Comparison of ENCODE assay signal across 11 cellular contexts in the genomic region with DNA sequence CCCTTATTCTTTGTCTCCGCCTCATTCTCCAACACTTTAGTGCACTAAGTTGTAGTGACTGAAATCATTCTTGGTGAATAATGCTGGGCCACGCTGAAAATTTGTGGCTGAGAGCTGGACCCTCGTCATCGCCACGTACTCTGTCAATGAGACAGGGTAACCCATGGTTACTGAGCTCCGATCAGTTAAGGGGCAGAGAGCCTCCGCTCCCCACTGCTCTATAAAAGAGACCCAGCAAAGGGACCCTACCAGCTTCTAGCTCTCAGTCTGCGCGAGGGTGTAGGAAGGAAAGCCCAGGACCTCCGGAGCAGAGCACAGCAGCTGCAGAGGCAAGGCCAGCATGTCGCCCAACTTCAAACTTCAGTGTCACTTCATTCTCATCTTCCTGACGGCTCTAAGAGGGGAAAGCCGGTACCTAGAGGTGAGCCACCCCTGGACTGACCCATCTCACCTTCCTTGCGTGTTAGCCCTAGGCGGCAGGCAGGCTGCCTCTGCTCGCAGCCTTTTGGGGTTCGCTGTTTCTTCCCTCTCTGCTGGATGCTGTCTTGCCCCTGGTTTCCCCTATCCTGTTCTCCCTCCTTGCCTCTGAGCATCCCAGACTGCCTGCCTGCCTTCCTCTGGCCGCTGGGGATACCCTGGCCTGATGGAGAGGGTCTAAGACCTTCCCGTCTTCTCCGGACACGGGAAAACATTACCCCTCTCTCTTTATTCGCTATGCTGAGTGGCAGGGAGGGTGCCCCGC. TPM values are rescaled to one million over a fixed set of nuclear protein-coding genes. Genes with fewer than 3 reads are reported as not detected.
DNase-seq lines count a peak whose midpoint lies in the region; ATAC-seq and TF ChIP-seq lines count a peak whose summit lies in the region.
"Had no signal": no experiment of that assay in that cellular context is flagged by ENCODE, and none has a peak within 500 bp of the region (broad histone marks: within the 10 kb centered on the region; RNA-seq: fewer than 3 reads in every experiment).

TSS of gene CRHBP (plus strand) at position 251 of the 742 bp plus-strand sequence. CDS start at position 341, 90 bp downstream.

- peaks cover 10% of the 10 kb centered on the region for H3K4me1 Mint-ChIP-seq in activated T-cell treated with anti-CD3 and anti-CD28 coated beads, Interleukin-2, amount 50 U/mL, for 72 hours (ENCODE audit: low read depth)

- H3K4me1 ChIP-seq in mesodermal cell (ENCODE audit: control insufficient read depth, insufficient read depth, low read length, poor library complexity, severe bottlenecking), result peaks cover 2% of the 10 kb centered on the region
- H3K4me1 ChIP-seq in tibial artery, result peaks cover 0 to 12% (median 6%) of the 10 kb centered on the region in 4 donors

- no peaks in the 10 kb centered on the region for H3K9me3 Mint-ChIP-seq in activated T-cell treated with anti-CD3 and anti-CD28 coated beads, Interleukin-2, amount 50 U/mL, for 72 hours

- 50 to 70% methylated on average over 10 to 20 of the region's 23 CpGs for WGBS in mesodermal cell (ENCODE audit: insufficient coverage in 2 of 2), 2 experiments

- intact Hi-C loops in tibial artery (cut with DNase I; ENCODE audit: low total_unique reads), result no loop called here

- H3K27ac ChIP-seq in coronary artery (peak within 1 kb of the TSS in 1 of 2 donors; percentile 5), mesodermal cell (ENCODE audit: low read depth, low read length, severe bottlenecking) (no peak within 1 kb of the TSS), tibial artery (no peak within 1 kb of the TSS)
- H3K27ac ChIP-seq: neutrophil had no signal

- DNase-seq in activated T-cell treated with anti-CD3 and anti-CD28 coated beads, Interleukin-2, amount 50 U/mL, for 72 hours, result peak in 1 of 2 donors; percentile 1
- no peak for DNase-seq in activated T-cell treated with anti-CD3 and anti-CD28 coated beads for 4 hours
- DNase-seq in coronary artery (ENCODE audit: low spot score), result no peak
- DNase-seq in tibial artery, result no peak
- DNase-seq in SKM-1 (lab: John Stamatoyannopoulos, UW; ENCODE audit: unreplicated experiment), result no peak
- DNase-seq: ACHN had no signal

- H3K4me3 ChIP-seq in coronary artery, result peak within 1 kb of the TSS; percentile 63
- H3K4me3 ChIP-seq in mesodermal cell (ENCODE audit: extremely low read depth, insufficient read depth, low read length, poor library complexity, severe bottlenecking), result peak within 1 kb of the TSS; percentile 48
- peak within 1 kb of the TSS; percentile 34 to 42 for H3K4me3 ChIP-seq in tibial artery
- H3K4me3 ChIP-seq: K562 had no signal

- H3K36me3 ChIP-seq in mesodermal cell (ENCODE audit: control insufficient read depth, insufficient read depth, low read length), result no peaks in the 10 kb centered on the region
- no peaks in the 10 kb centered on the region for H3K36me3 ChIP-seq in tibial artery
- H3K36me3 ChIP-seq: neutrophil had no signal

- H3K36me3 Mint-ChIP-seq in activated T-cell treated with anti-CD3 and anti-CD28 coated beads, Interleukin-2, amount 50 U/mL, for 72 hours (ENCODE audit: insufficient read depth in 2 of 2), result no peaks in the 10 kb centered on the region

- H3K27me3 Mint-ChIP-seq in activated T-cell treated with anti-CD3 and anti-CD28 coated beads, Interleukin-2, amount 50 U/mL, for 72 hours (ENCODE audit: low read depth), result peaks cover 34% of the 10 kb centered on the region

- H3K9me3 ChIP-seq in mesodermal cell (ENCODE audit: control insufficient read depth, low read length) (no peaks in the 10 kb centered on the region), tibial artery (no peaks in the 10 kb centered on the region)
- H3K9me3 ChIP-seq: neutrophil had no signal

- peaks cover 0 to 26% of the 10 kb centered on the region in 2 donors for H3K27me3 ChIP-seq in tibial artery

- TF ChIP-seq CTCF in coronary artery (IDR thresholded peaks at IDR 0.05) (no peak), tibial artery (IDR thresholded peaks at IDR 0.05) (no peak)

- peak; percentile 32 to 36 for ATAC-seq in activated T-cell treated with anti-CD3 and anti-CD28 coated beads, Interleukin-2, amount 50 U/mL, for 72 hours (replicated peaks in 1 of 2)
- ATAC-seq in GM21528 (IDR thresholded peaks at IDR 0.05; ENCODE audit: low FRiP score, unreplicated experiment) (no peak), HG02970 (IDR thresholded peaks at IDR 0.05; ENCODE audit: low FRiP score, unreplicated experiment) (no peak)
- ATAC-seq: K562 had no signal

- peak within 1 kb of the TSS; percentile 62 for H3K4me3 Mint-ChIP-seq in activated T-cell treated with anti-CD3 and anti-CD28 coated beads, Interleukin-2, amount 50 U/mL, for 72 hours

- H3K27ac Mint-ChIP-seq in activated T-cell treated with anti-CD3 and anti-CD28 coated beads, Interleukin-2, amount 50 U/mL, for 72 hours, result no peak within 1 kb of the TSS

RNA-seq across cellular contexts. Expression of gene CRHBP, which starts in this region (rescaled TPM):
- total RNA-seq in activated T-cell treated with anti-CD3 and anti-CD28 coated beads, Interleukin-2, amount 50 U/mL, for 72 hours, result under 1 TPM; 0.26 to 0.67 TPM
- 56.2 TPM for polyA plus RNA-seq in mesodermal cell (2013, experiment 1 of 2)
- polyA plus RNA-seq in mesodermal cell (2013, experiment 2 of 2), result 60.4 TPM
- total RNA-seq: K562 had no signal
- polyA plus RNA-seq: K562 had no signal

Comparison
In these comparisons a context has a peak if more than half of its experiments do, and no peak if none do; other contexts are left out.
1. Peak in ATAC-seq in activated T-cell treated with anti-CD3 and anti-CD28 coated beads, Interleukin-2, amount 50 U/mL, for 72 hours; RNA of the gene not detected or under 1 TPM.